8 cellular contexts compared by ENCODE assay signal in genomic region chr1:173869108-173869359, GRCh38. TPM values are rescaled to one million over a fixed set of nuclear protein-coding genes. Genes with fewer than 3 reads are reported as not detected.
DNase-seq lines count a peak whose midpoint lies in the region; ATAC-seq, FAIRE-seq and TF ChIP-seq lines count a peak whose summit lies in the region.

No MANE protein-coding gene starts in this region.

- no peaks in the 10 kb centered on the region for H3K9me3 ChIP-seq in GM12878 (replicated peaks; ENCODE audit: control insufficient read depth, insufficient read depth, low read length)
- no peaks in the 10 kb centered on the region for H3K9me3 ChIP-seq in upper lobe of right lung

- in situ Hi-C loops in GM12878 (cut with MboI): no loop called here

- POLR2A ChIA-PET in GM12878 (lab: Charles Lee): interaction anchor here (0.6 to 3.3 kb wide), 13 partner anchors 9 to 1511 kb away, joined by 3 to 17 read pairs (median 3); partner anchors contain the start of genes CENPL, DARS2 and PRDX6

- no peak for TF ChIP-seq EP300 in GM12878 (IDR thresholded peaks at IDR 0.05; ENCODE audit: borderline replicate concordance in 1 of 2, control insufficient read depth in 1 of 2, low read depth in 2 of 2, low read length in 2 of 2)

- intact Hi-C loops in GM12878 (cut with micrococcal nuclease; ENCODE audit: unreplicated experiment) (loop anchor here (2.0 to 10.0 kb wide), 5 partner anchors 44 to 346 kb away; partner anchors contain the start of genes CENPL, DARS2, RABGAP1L and RC3H1), upper lobe of right lung (cut with DNase I) (no loop called here)

- no peaks in the 10 kb centered on the region for H3K9me3 Mint-ChIP-seq in activated naive CD4-positive, alpha-beta T cell treated with anti-CD3 and anti-CD28 coated beads, Interleukin-2, amount 10 ng/mL, durations not matched to agents 7 days and 5 days
- H3K9me3 Mint-ChIP-seq in memory B cell: no peaks in the 10 kb centered on the region

- H3K27ac ChIP-seq in GM12878 (ENCODE audit: control insufficient read depth, insufficient read depth) (peak overlapping the region; percentile 89), upper lobe of right lung (peak overlapping the region; percentile 96)

- H3K4me1 ChIP-seq in GM12878 (ENCODE audit: control insufficient read depth, insufficient read depth, low read length): peaks cover 15% of the 10 kb centered on the region
- H3K4me1 ChIP-seq in upper lobe of right lung: peaks cover 48% of the 10 kb centered on the region

- RAD21 ChIA-PET in GM12878 (lab: Charles Lee; ENCODE audit: unreplicated experiment): interaction anchor here (0.5 to 2.7 kb wide), 10 partner anchors 8 to 1043 kb away, joined by 3 to 9 read pairs (median 3); partner anchors contain the start of gene DARS2

- H3K4me3 Mint-ChIP-seq in activated naive CD4-positive, alpha-beta T cell treated with anti-CD3 and anti-CD28 coated beads, Interleukin-2, amount 10 ng/mL, durations not matched to agents 7 days and 5 days: peak overlapping the region; percentile 93
- H3K4me3 Mint-ChIP-seq in memory B cell: peak overlapping the region; percentile 93

- CTCF ChIA-PET in activated naive CD4-positive, alpha-beta T cell treated with anti-CD3 and anti-CD28 coated beads, Interleukin-2, amount 10 ng/mL, durations not matched to agents 7 days and 5 days (lab: Charles Lee): interaction anchor here (0.6 to 1.9 kb wide), 2 partner anchors 439 to 959 kb away, joined by 3 to 10 read pairs; no protein-coding TSS in a partner anchor
- CTCF ChIA-PET in GM12878 (lab: Yijun Ruan, JAX): interaction anchor here (0.8 to 2.0 kb wide), 5 partner anchors 24 to 392 kb away, joined by 3 to 6 read pairs (median 3); partner anchors contain the start of genes CENPL, DARS2 and PRDX6

- no peaks in the 10 kb centered on the region for H4K20me1 ChIP-seq in GM12878 (ENCODE audit: control insufficient read depth, insufficient read depth)

- TF ChIP-seq RAD21 in GM12878 (IDR thresholded peaks at IDR 0.05; ENCODE audit: insufficient read depth, low read depth, low read length): no peak

- DNase-seq in activated naive CD4-positive, alpha-beta T cell treated with anti-CD3 and anti-CD28 coated beads, Interleukin-2, amount 10 ng/mL, durations not matched to agents 7 days and 5 days: no peak
- no peak for DNase-seq in activated naive CD4-positive, alpha-beta T cell treated with anti-CD3 and anti-CD28 coated beads, Interleukin-2, amount 50 U/mL, for 16 hours
- no peak for DNase-seq in GM12878 (ENCODE audit: low read depth, low spot score)
- DNase-seq in memory B cell (ENCODE audit: low spot score in 2 of 2): no peak
- DNase-seq in upper lobe of right lung: no peak
- DNase-seq in NCI-H1092 (lab: John Stamatoyannopoulos, UW): no peak
- DNase-seq in A172 (ENCODE audit: low spot score): no peak
- no peak for DNase-seq in NCI-H774 (lab: John Stamatoyannopoulos, UW)

- H3K27me3 Mint-ChIP-seq in activated naive CD4-positive, alpha-beta T cell treated with anti-CD3 and anti-CD28 coated beads, Interleukin-2, amount 10 ng/mL, durations not matched to agents 7 days and 5 days: no peaks in the 10 kb centered on the region
- no peaks in the 10 kb centered on the region for H3K27me3 Mint-ChIP-seq in memory B cell

- TF ChIP-seq POLR2A in GM12878 (IDR thresholded peaks at IDR 0.05; ENCODE audit: low read depth, low read length): no peak

- FAIRE-seq in GM12878 (lab: Jason Lieb, UNC): no peak

- H3K4me3 ChIP-seq in GM12878 (peak overlapping the region; percentile 91), upper lobe of right lung (peak overlapping the region; percentile 92)

- H3K27me3 ChIP-seq in GM12878 (replicated peaks in 1 of 2; ENCODE audit: control insufficient read depth in 2 of 2, insufficient read depth in 2 of 2, low read length in 1 of 2) (no peaks in the 10 kb centered on the region), upper lobe of right lung (no peaks in the 10 kb centered on the region)

- SMC1A ChIA-PET in GM12878 (lab: Charles Lee; ENCODE audit: uncharacterized antibody, unreplicated experiment): interaction anchor here (0.5 to 3.1 kb wide), 10 partner anchors 20 to 449 kb away, joined by 3 to 11 read pairs (median 3); partner anchors contain the start of genes CENPL and DARS2

- no peak for TF ChIP-seq CTCF in GM12878 (IDR thresholded peaks at IDR 0.05 in 2 of 3, conservative IDR thresholded peaks at IDR 0.05 in 1 of 3; ENCODE audit: control insufficient read depth in 2 of 3, extremely low read depth in 1 of 3, insufficient read depth in 1 of 3, low read depth in 3 of 3, low read length in 3 of 3)
- TF ChIP-seq CTCF in upper lobe of right lung (IDR thresholded peaks at IDR 0.05): no peak

- H2AFZ ChIP-seq in GM12878 (ENCODE audit: control insufficient read depth, low read depth, low read length): peak overlapping the region; percentile 94

- H3K36me3 ChIP-seq in GM12878 (ENCODE audit: control insufficient read depth in 2 of 2, insufficient read depth in 2 of 2, low read length in 1 of 2) (peaks cover 4 to 23% of the 10 kb centered on the region in 2 experiments; a peak in 3 of 4 replicates), upper lobe of right lung (peaks cover 33% of the 10 kb centered on the region)

- no peak for ATAC-seq in GM12878
- no peak for ATAC-seq in memory B cell (ENCODE audit: low read depth)
- no peak for ATAC-seq in upper lobe of right lung

- H3K4me2 ChIP-seq in GM12878 (ENCODE audit: control insufficient read depth, insufficient read depth): peak overlapping the region; percentile 95

- peaks cover 48% of the 10 kb centered on the region for H3K36me3 Mint-ChIP-seq in activated naive CD4-positive, alpha-beta T cell treated with anti-CD3 and anti-CD28 coated beads, Interleukin-2, amount 10 ng/mL, durations not matched to agents 7 days and 5 days
- H3K36me3 Mint-ChIP-seq in memory B cell: peaks cover 37% of the 10 kb centered on the region

- no TSS peak for BruUV-seq in GM12878 (replicated peaks; lab: Mats Ljungman, UMichigan)

- peaks cover 70% of the 10 kb centered on the region for H3K4me1 Mint-ChIP-seq in activated naive CD4-positive, alpha-beta T cell treated with anti-CD3 and anti-CD28 coated beads, Interleukin-2, amount 10 ng/mL, durations not matched to agents 7 days and 5 days
- peaks cover 47% of the 10 kb centered on the region for H3K4me1 Mint-ChIP-seq in memory B cell

- peak overlapping the region; percentile 73 for H3K9ac ChIP-seq in GM12878 (ENCODE audit: control insufficient read depth, insufficient read depth, low read length)

- H3K27ac Mint-ChIP-seq in activated naive CD4-positive, alpha-beta T cell treated with anti-CD3 and anti-CD28 coated beads, Interleukin-2, amount 10 ng/mL, durations not matched to agents 7 days and 5 days: peak overlapping the region; percentile 96
- H3K27ac Mint-ChIP-seq in memory B cell: peak overlapping the region; percentile 92

- peaks cover 43% of the 10 kb centered on the region for H3K79me2 ChIP-seq in GM12878 (ENCODE audit: control insufficient read depth, insufficient read depth, low read length)

- 0% methylated on average over 3 of the region's 3 CpGs for WGBS in GM12878 (ENCODE audit: insufficient coverage, insufficient replicate concordance, low lambda C conversion rate, missing lambda C conversion rate)

RNA-seq across cellular contexts. Expression of gene ZBTB37, which starts 0.9 kb away (rescaled TPM):
- 36.9 and 37.7 TPM in 2 replicates for total RNA-seq in GM12878 (2013; cell fraction: nucleolus; rRNA removed)
- total RNA-seq in GM12878 (2014; rRNA removed) (3.3 and 3.4 TPM in 2 replicates), GM12878 (2014; rRNA removed; fragmentation: Illumina TruSeq; extraction: Trizol) (4.7 and 4.8 TPM in 2 replicates), GM12878 (2021) (5.2 and 5.7 TPM in 2 replicates), upper lobe of right lung (14.7 TPM)
- 1.2 TPM for polyA plus RNA-seq in GM12878 (2011; ENCODE audit: low read depth)
- polyA plus RNA-seq in GM12878 (2011; rRNA removed) (4.9 and 6.7 TPM in 2 replicates), GM12878 (2014; fragmentation: Illumina TruSeq; extraction: Trizol) (2.3 and 3.2 TPM in 2 replicates), GM12878 (2014; fragmentation: Nextera tagmentation; extraction: Ambion mirVana) (under 1 TPM; 0.16 to 0.29 TPM), GM12878 (2014; rRNA removed) (1.1 and 1.4 TPM in 2 replicates), GM12878 (2016; fragmentation: Nextera tagmentation; extraction: Ambion mirVana) (1 to 10 TPM in 1 of 2 experiments, under 1 TPM in 1; 0.95 to 1.6 TPM)
- 2.3 TPM in 2 replicates for polyA plus RNA-seq in GM12878 (2011; cell fraction: cytosol; rRNA removed)
- 6.0 and 7.2 TPM in 2 replicates for polyA plus RNA-seq in GM12878 (2011; cell fraction: nucleus; rRNA removed)
- polyA plus RNA-seq in GM12878 (2012): 1.4 TPM in 2 replicates
- 18.6 and 19.6 TPM in 2 replicates for polyA minus RNA-seq in GM12878 (2011; rRNA and poly(A)+ RNA removed)
- polyA minus RNA-seq in GM12878 (2011; cell fraction: cytosol; rRNA and poly(A)+ RNA removed): 2.8 and 3.2 TPM in 2 replicates
- 7.3 and 9.1 TPM in 2 replicates for polyA minus RNA-seq in GM12878 (2011; cell fraction: nucleus; rRNA and poly(A)+ RNA removed)
- 5.6 and 7.5 TPM in 2 replicates for total RNA-seq in A172 (2014; rRNA removed; shearing (Covaris generic))

RNA-seq across cellular contexts. Expression of gene GAS5, which starts 1.2 kb away (rescaled TPM):
- 994 and 1,015 TPM in 2 replicates for total RNA-seq in GM12878 (2013; cell fraction: nucleolus; rRNA removed)
- total RNA-seq in GM12878 (2014; rRNA removed): 597 and 727 TPM in 2 replicates
- total RNA-seq in GM12878 (2014; rRNA removed; fragmentation: Illumina TruSeq; extraction: Trizol): 722 and 746 TPM in 2 replicates
- total RNA-seq in GM12878 (2021): 550 and 569 TPM in 2 replicates
- polyA plus RNA-seq in GM12878 (2011; ENCODE audit: low read depth): 2,046 TPM
- 1,137 and 1,297 TPM in 2 replicates for polyA plus RNA-seq in GM12878 (2011; rRNA removed)
- polyA plus RNA-seq in GM12878 (2011; cell fraction: cytosol; rRNA removed): 732 and 962 TPM in 2 replicates
- polyA plus RNA-seq in GM12878 (2011; cell fraction: nucleus; rRNA removed): 885 and 889 TPM in 2 replicates
- polyA plus RNA-seq in GM12878 (2012): 815 and 826 TPM in 2 replicates
- 810 and 918 TPM in 2 replicates for polyA plus RNA-seq in GM12878 (2014; fragmentation: Illumina TruSeq; extraction: Trizol)
- polyA plus RNA-seq in GM12878 (2014; fragmentation: Nextera tagmentation; extraction: Ambion mirVana): 100 to 1,000 TPM; 804 to 930 TPM
- 561 and 676 TPM in 2 replicates for polyA plus RNA-seq in GM12878 (2014; rRNA removed)
- polyA plus RNA-seq in GM12878 (2016; fragmentation: Nextera tagmentation; extraction: Ambion mirVana): 100 to 1,000 TPM; 289 TPM
- polyA minus RNA-seq in GM12878 (2011; rRNA and poly(A)+ RNA removed): 526 and 827 TPM in 2 replicates
- 227 and 318 TPM in 2 replicates for polyA minus RNA-seq in GM12878 (2011; cell fraction: cytosol; rRNA and poly(A)+ RNA removed)
- polyA minus RNA-seq in GM12878 (2011; cell fraction: nucleus; rRNA and poly(A)+ RNA removed): 639 and 957 TPM in 2 replicates
- 310 TPM for total RNA-seq in upper lobe of right lung
- 238 and 253 TPM in 2 replicates for total RNA-seq in A172 (2014; rRNA removed; shearing (Covaris generic))

RNA-seq across cellular contexts. Expression of gene CENPL, which starts 44.4 kb away (rescaled TPM):
- total RNA-seq in GM12878 (2013; cell fraction: nucleolus; rRNA removed): 18.7 and 21.6 TPM in 2 replicates
- 27.6 and 31.0 TPM in 2 replicates for total RNA-seq in GM12878 (2014; rRNA removed)
- 25.8 and 32.1 TPM in 2 replicates for total RNA-seq in GM12878 (2014; rRNA removed; fragmentation: Illumina TruSeq; extraction: Trizol)
- total RNA-seq in GM12878 (2021): 16.5 and 19.3 TPM in 2 replicates
- polyA plus RNA-seq in GM12878 (2011; ENCODE audit: low read depth): 9.2 TPM
- 21.2 and 28.6 TPM in 2 replicates for polyA plus RNA-seq in GM12878 (2011; rRNA removed)
- polyA plus RNA-seq in GM12878 (2011; cell fraction: cytosol; rRNA removed): 10.7 and 11.3 TPM in 2 replicates
- 4.6 and 5.4 TPM in 2 replicates for polyA plus RNA-seq in GM12878 (2011; cell fraction: nucleus; rRNA removed)
- polyA plus RNA-seq in GM12878 (2012): 9.1 and 9.9 TPM in 2 replicates
- 20.8 and 20.9 TPM in 2 replicates for polyA plus RNA-seq in GM12878 (2014; fragmentation: Illumina TruSeq; extraction: Trizol)
- polyA plus RNA-seq in GM12878 (2014; fragmentation: Nextera tagmentation; extraction: Ambion mirVana): 10 to 100 TPM; 14.9 to 26.7 TPM
- 19.6 and 22.4 TPM in 2 replicates for polyA plus RNA-seq in GM12878 (2014; rRNA removed)
- polyA plus RNA-seq in GM12878 (2016; fragmentation: Nextera tagmentation; extraction: Ambion mirVana): 10 to 100 TPM; 26.5 to 26.7 TPM
- polyA minus RNA-seq in GM12878 (2011; rRNA and poly(A)+ RNA removed): 20.1 and 21.5 TPM in 2 replicates
- 9.2 and 9.8 TPM in 2 replicates for polyA minus RNA-seq in GM12878 (2011; cell fraction: cytosol; rRNA and poly(A)+ RNA removed)
- 10.4 and 17.9 TPM in 2 replicates for polyA minus RNA-seq in GM12878 (2011; cell fraction: nucleus; rRNA and poly(A)+ RNA removed)
- 4.3 TPM for total RNA-seq in upper lobe of right lung
- 56.5 and 65.9 TPM in 2 replicates for total RNA-seq in A172 (2014; rRNA removed; shearing (Covaris generic))

RNA-seq across cellular contexts. Expression of gene DARS2, which starts 44.6 kb away (rescaled TPM):
- total RNA-seq in GM12878 (2013; cell fraction: nucleolus; rRNA removed): 47.7 and 48.4 TPM in 2 replicates
- 32.0 and 36.3 TPM in 2 replicates for total RNA-seq in GM12878 (2014; rRNA removed)
- 40.6 and 41.6 TPM in 2 replicates for total RNA-seq in GM12878 (2014; rRNA removed; fragmentation: Illumina TruSeq; extraction: Trizol)
- 32.7 and 35.4 TPM in 2 replicates for total RNA-seq in GM12878 (2021)
- polyA plus RNA-seq in GM12878 (2011; ENCODE audit: low read depth): 11.6 TPM
- 65.9 and 80.4 TPM in 2 replicates for polyA plus RNA-seq in GM12878 (2011; rRNA removed)
- polyA plus RNA-seq in GM12878 (2011; cell fraction: cytosol; rRNA removed): 40.6 and 43.9 TPM in 2 replicates
- 32.0 and 33.2 TPM in 2 replicates for polyA plus RNA-seq in GM12878 (2011; cell fraction: nucleus; rRNA removed)
- polyA plus RNA-seq in GM12878 (2012): 13.2 and 18.8 TPM in 2 replicates
- 50.4 and 60.4 TPM in 2 replicates for polyA plus RNA-seq in GM12878 (2014; fragmentation: Illumina TruSeq; extraction: Trizol)
- 10 to 100 TPM; 23.9 to 25.2 TPM for polyA plus RNA-seq in GM12878 (2014; fragmentation: Nextera tagmentation; extraction: Ambion mirVana)
- polyA plus RNA-seq in GM12878 (2014; rRNA removed): 29.4 and 34.0 TPM in 2 replicates
- polyA plus RNA-seq in GM12878 (2016; fragmentation: Nextera tagmentation; extraction: Ambion mirVana): 10 to 100 TPM; 64.2 to 69.7 TPM
- 52.7 and 59.2 TPM in 2 replicates for polyA minus RNA-seq in GM12878 (2011; rRNA and poly(A)+ RNA removed)
- 17.9 and 21.3 TPM in 2 replicates for polyA minus RNA-seq in GM12878 (2011; cell fraction: cytosol; rRNA and poly(A)+ RNA removed)
- 19.6 and 33.3 TPM in 2 replicates for polyA minus RNA-seq in GM12878 (2011; cell fraction: nucleus; rRNA and poly(A)+ RNA removed)
- total RNA-seq in upper lobe of right lung: 14.6 TPM
- total RNA-seq in A172 (2014; rRNA removed; shearing (Covaris generic)): 40.3 and 44.7 TPM in 2 replicates

RNA-seq across cellular contexts. Expression of gene SERPINC1, which starts 48.1 kb away (rescaled TPM):
- total RNA-seq in GM12878 (2013; cell fraction: nucleolus; rRNA removed): not detected in 2 replicates
- total RNA-seq in GM12878 (2014; rRNA removed) (not detected in 2 replicates), GM12878 (2014; rRNA removed; fragmentation: Illumina TruSeq; extraction: Trizol) (not detected in 2 replicates), GM12878 (2021) (0.44 and 0.61 TPM in 2 replicates), upper lobe of right lung (not detected)
- polyA plus RNA-seq in GM12878 (2011; ENCODE audit: low read depth): not detected
- polyA plus RNA-seq in GM12878 (2011; rRNA removed) (not detected in 2 replicates), GM12878 (2014; fragmentation: Illumina TruSeq; extraction: Trizol) (not detected in 2 replicates), GM12878 (2014; fragmentation: Nextera tagmentation; extraction: Ambion mirVana) (under 1 TPM in 1 of 2 experiments, not detected in 1; 0.11 TPM), GM12878 (2014; rRNA removed) (not detected in 2 replicates), GM12878 (2016; fragmentation: Nextera tagmentation; extraction: Ambion mirVana) (not detected)
- polyA plus RNA-seq in GM12878 (2011; cell fraction: cytosol; rRNA removed): not detected in 2 replicates
- 0.41 TPM in 1 of 2 replicates, not detected in the other for polyA plus RNA-seq in GM12878 (2011; cell fraction: nucleus; rRNA removed)
- polyA plus RNA-seq in GM12878 (2012): not detected in 2 replicates
- polyA minus RNA-seq in GM12878 (2011; rRNA and poly(A)+ RNA removed): not detected in 2 replicates
- polyA minus RNA-seq in GM12878 (2011; cell fraction: cytosol; rRNA and poly(A)+ RNA removed): not detected in 2 replicates
- polyA minus RNA-seq in GM12878 (2011; cell fraction: nucleus; rRNA and poly(A)+ RNA removed): not detected in 2 replicates
- not detected in 2 replicates for total RNA-seq in A172 (2014; rRNA removed; shearing (Covaris generic))
